In the genomic region with DNA sequence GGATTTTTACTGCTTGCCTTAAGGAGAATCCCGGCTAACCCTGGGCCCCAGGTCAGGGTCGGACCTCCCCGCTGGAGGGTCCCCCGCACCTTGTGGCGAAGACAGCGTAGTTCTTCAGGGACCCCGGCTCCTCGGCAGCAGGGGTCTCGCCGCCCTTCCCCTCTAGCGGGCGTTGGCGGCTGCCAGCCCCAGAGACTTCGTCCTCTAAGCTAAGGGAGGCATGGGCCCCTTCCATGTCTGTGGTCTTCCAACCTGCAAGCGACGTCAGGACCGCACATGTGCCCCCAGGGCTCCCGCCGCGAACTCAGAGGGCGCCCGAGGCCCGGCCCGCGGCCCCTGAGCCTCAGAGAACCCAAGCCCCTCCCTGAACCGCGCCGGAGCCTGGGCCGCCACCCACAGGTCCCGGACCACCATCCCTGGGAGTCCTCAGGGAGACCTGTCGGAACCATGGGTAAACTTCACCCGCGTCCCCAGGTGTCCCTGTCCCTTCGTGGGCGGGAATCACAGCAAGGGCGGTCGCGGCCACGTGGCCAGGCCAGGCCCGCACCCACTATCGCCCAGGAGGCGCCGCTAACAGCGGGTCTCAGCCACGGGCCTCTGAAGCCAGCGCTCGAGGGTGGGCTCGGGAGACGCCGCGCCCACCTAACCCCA, we compare ENCODE assay signal across 6 cellular contexts. TPM values are rescaled to one million over a fixed set of nuclear protein-coding genes. Genes with fewer than 3 reads are reported as not detected.
DNase-seq lines count a peak whose midpoint lies in the region; ATAC-seq and TF ChIP-seq lines count a peak whose summit lies in the region.

No MANE protein-coding gene starts in this region.

- H3K9me3 ChIP-seq in HUES64 (ENCODE audit: insufficient read depth, low read depth, low read length), result no peaks in the 10 kb centered on the region

- H3K4me1 ChIP-seq in HUES64 (ENCODE audit: insufficient read depth, low read length), result peaks cover 16% of the 10 kb centered on the region; the same call in 1 of the 2 replicates
- H3K4me1 ChIP-seq in rectal smooth muscle tissue (ENCODE audit: control insufficient read depth, insufficient read depth, low read length), result peaks cover 18% of the 10 kb centered on the region

- H3K4me3 ChIP-seq in HUES64 (ENCODE audit: low read length), result peak overlapping the region; percentile 46; the same call in 1 of the 2 replicates
- H3K4me3 ChIP-seq in dorsolateral prefrontal cortex, result peak overlapping the region; percentile 7 to 66 (median 54)
- H3K4me3 ChIP-seq in rectal smooth muscle tissue (ENCODE audit: low read length), result peak overlapping the region; percentile 23

- ATAC-seq in GM21381 (IDR thresholded peaks at IDR 0.05; ENCODE audit: unreplicated experiment) (no peak), HG03469 (IDR thresholded peaks at IDR 0.05; ENCODE audit: unreplicated experiment) (no peak)

- DNase-seq in dorsolateral prefrontal cortex (peak in 1 of 10 donors; percentile 42), HPDE6-E6E7 (ENCODE audit: extremely low spot score) (no peak)

- peaks cover 28% of the 10 kb centered on the region for H3K27me3 ChIP-seq in HUES64 (ENCODE audit: insufficient read depth, low read length)
- H3K27me3 ChIP-seq in dorsolateral prefrontal cortex, result no peaks in the 10 kb centered on the region
- H3K27me3 ChIP-seq in rectal smooth muscle tissue (ENCODE audit: control insufficient read depth, insufficient read depth, low read length), result no peaks in the 10 kb centered on the region

- no peak overlapping the region for H3K27ac ChIP-seq in HUES64 (ENCODE audit: low read depth, low read length)
- H3K27ac ChIP-seq in dorsolateral prefrontal cortex, result no peak overlapping the region
- no peak overlapping the region for H3K27ac ChIP-seq in rectal smooth muscle tissue (ENCODE audit: low read depth, low read length)

- H3K9ac ChIP-seq in HUES64 (ENCODE audit: low read depth, low read length), result no peak overlapping the region
- no peak overlapping the region for H3K9ac ChIP-seq in rectal smooth muscle tissue (ENCODE audit: low read length)

- peak in 3 of 56 donors; percentile 1 to 2 (median 2) for TF ChIP-seq CTCF in dorsolateral prefrontal cortex (IDR thresholded peaks at IDR 0.05 in 54 of 56, conservative IDR thresholded peaks at IDR 0.05 in 2 of 56; ENCODE audit: low read depth in 1 of 56, partially characterized antibody in 56 of 56)

- intact Hi-C loops in dorsolateral prefrontal cortex (cut with DNase I), result no loop called here

- no peaks in the 10 kb centered on the region for H3K36me3 ChIP-seq in HUES64 (ENCODE audit: insufficient read depth, low read length)
- no peaks in the 10 kb centered on the region for H3K36me3 ChIP-seq in rectal smooth muscle tissue (ENCODE audit: control insufficient read depth, insufficient read depth, low read length)

- WGBS in HUES64, result 52% methylated on average over 51 of the region's 51 CpGs

RNA-seq across cellular contexts. Expression of gene ANKMY1, which starts 0.6 kb away (rescaled TPM):
- 3.0 TPM for polyA plus RNA-seq in HUES64 (2013, experiment 1 of 2)
- polyA plus RNA-seq in HUES64 (2013, experiment 2 of 2), result 3.6 TPM
- total RNA-seq in dorsolateral prefrontal cortex, result 10 to 100 TPM; 14.0 to 42.7 (median 25.5) TPM

RNA-seq across cellular contexts. Expression of gene DUSP28, which starts 2.9 kb away (rescaled TPM):
- polyA plus RNA-seq in HUES64 (2013, experiment 1 of 2), result 4.3 TPM
- polyA plus RNA-seq in HUES64 (2013, experiment 2 of 2), result 2.7 TPM
- 10 to 100 TPM in 56 of 120 experiments, 1 to 10 TPM in 64; 5.5 to 19.0 (median 9.5) TPM for total RNA-seq in dorsolateral prefrontal cortex

RNA-seq across cellular contexts. Expression of gene RNPEPL1, which starts 11.1 kb away (rescaled TPM):
- 7.3 TPM for polyA plus RNA-seq in HUES64 (2013, experiment 1 of 2)
- 8.7 TPM for polyA plus RNA-seq in HUES64 (2013, experiment 2 of 2)
- 10 to 100 TPM; 16.7 to 49.1 (median 26.4) TPM for total RNA-seq in dorsolateral prefrontal cortex

RNA-seq across cellular contexts. Expression of gene CAPN10, which starts 29.3 kb away (rescaled TPM):
- 23.9 TPM for polyA plus RNA-seq in HUES64 (2013, experiment 1 of 2)
- 22.4 TPM for polyA plus RNA-seq in HUES64 (2013, experiment 2 of 2)
- total RNA-seq in dorsolateral prefrontal cortex, result 10 to 100 TPM; 25.6 to 70.0 (median 40.7) TPM
